ENCODE assay signal across 10 cellular contexts in the genomic region with DNA sequence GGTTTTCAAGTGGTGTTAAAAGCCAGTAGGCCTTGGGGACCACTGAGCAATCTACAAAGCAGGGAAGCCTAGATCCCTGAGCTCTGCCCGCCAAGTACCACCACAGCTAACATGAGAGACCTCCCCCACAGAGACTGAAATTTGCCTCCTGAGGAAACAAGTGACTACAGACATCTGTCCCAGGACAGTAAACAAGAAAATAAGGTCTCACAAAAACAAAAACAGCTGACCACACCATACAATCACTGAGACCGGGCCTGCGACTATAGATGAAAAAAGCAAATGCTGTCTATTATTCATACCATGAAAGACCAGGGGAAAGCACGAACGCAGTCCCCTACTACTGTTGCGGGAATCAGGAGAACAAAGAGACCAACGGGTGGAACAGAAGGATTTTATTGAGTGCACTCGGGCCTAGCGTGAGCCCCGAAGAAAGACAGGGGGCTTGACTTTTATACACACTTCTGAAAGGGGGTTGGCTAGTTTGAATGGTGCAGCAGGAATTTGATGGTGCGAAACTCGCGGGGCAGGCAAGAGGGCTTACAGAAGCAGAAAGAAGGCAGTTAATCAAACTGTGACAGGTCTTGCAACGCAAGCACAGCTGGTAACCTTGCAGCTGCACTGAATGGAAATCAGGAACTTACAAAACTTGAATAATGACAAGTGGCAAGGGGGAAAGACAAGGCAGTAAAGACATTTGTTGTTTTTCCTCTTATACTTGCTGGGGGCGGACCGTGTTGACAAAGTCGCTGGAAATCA. TPM values are rescaled to one million over a fixed set of nuclear protein-coding genes. Genes with fewer than 3 reads are reported as not detected.
DNase-seq lines count a peak whose midpoint lies in the region; ATAC-seq, FAIRE-seq and TF ChIP-seq lines count a peak whose summit lies in the region.
"Not testable (repeated sequence)": the region's sequence is repeated elsewhere in the genome, so short reads cannot be mapped to it uniquely, and the experiment has no call there.
"Had no signal": no experiment of that assay in that cellular context is flagged by ENCODE, and none has a peak within 500 bp of the region (broad histone marks: within the 10 kb centered on the region; RNA-seq: fewer than 3 reads in every experiment).

No MANE protein-coding gene starts in this region.

- ATAC-seq in HG02623 (IDR thresholded peaks at IDR 0.05; ENCODE audit: unreplicated experiment) (peak; percentile 20), pancreas (peak; percentile 31 to 40 (median 32))
- not testable (repeated sequence) for ATAC-seq in T-helper 17 cell

- not testable (repeated sequence) for H3K27me3 ChIP-seq in cardiac muscle cell, pancreas

- H3K4me3 ChIP-seq in cardiac muscle cell, pancreas: not testable (repeated sequence)

- not testable (repeated sequence) for TF ChIP-seq CTCF in cardiac muscle cell (IDR thresholded peaks at IDR 0.05; ENCODE audit: low read depth, low read length); pancreas (IDR thresholded peaks at IDR 0.05)

- not testable (repeated sequence) for H3K9me3 ChIP-seq in T-helper 17 cell (ENCODE audit: control insufficient read depth, low read length, poor library complexity, severe bottlenecking); cardiac muscle cell (ENCODE audit: low read depth); pancreas

- H3K36me3 Mint-ChIP-seq in T-helper 17 cell (ENCODE audit: low read depth); activated naive CD8-positive, alpha-beta T cell: not testable (repeated sequence)

- intact Hi-C loops in pancreas (cut with DNase I), result not testable (repeated sequence)

- 48 to 50% methylated on average over 13 of the region's 17 CpGs for WGBS in pancreas, 2 donors

- peaks cover 12% of the 10 kb centered on the region for H3K4me1 Mint-ChIP-seq in T-helper 17 cell
- H3K4me1 Mint-ChIP-seq in activated naive CD8-positive, alpha-beta T cell (ENCODE audit: low read depth), result peaks cover 27% of the 10 kb centered on the region

- H3K4me1 ChIP-seq in cardiac muscle cell (ENCODE audit: low read depth); pancreas: not testable (repeated sequence)

- H3K27ac Mint-ChIP-seq in T-helper 17 cell, result peak overlapping the region; percentile 99
- peak overlapping the region; percentile 83 for H3K27ac Mint-ChIP-seq in activated naive CD8-positive, alpha-beta T cell

- H3K27ac ChIP-seq in cardiac muscle cell, result peak overlapping the region; percentile 60
- H3K27ac ChIP-seq in pancreas, result not testable (repeated sequence)

- DNase-seq in ELR (ENCODE audit: low read depth) (peak; percentile 87), MV-4-11 (lab: John Stamatoyannopoulos, UW) (peak; percentile 55), cardiac muscle cell (ENCODE audit: low read depth in 1 of 2, low spot score in 1 of 2) (peak; percentile 2 to 8)
- not testable (repeated sequence) for DNase-seq in T-helper 17 cell, pancreas

- not testable (repeated sequence) for H3K27me3 Mint-ChIP-seq in T-helper 17 cell; activated naive CD8-positive, alpha-beta T cell

- peak overlapping the region; percentile 75 for H3K4me3 Mint-ChIP-seq in T-helper 17 cell
- H3K4me3 Mint-ChIP-seq in activated naive CD8-positive, alpha-beta T cell, result peak overlapping the region; percentile 63

- not testable (repeated sequence) for H3K9me3 Mint-ChIP-seq in activated naive CD8-positive, alpha-beta T cell (ENCODE audit: low read depth)

- not testable (repeated sequence) for FAIRE-seq in pancreas (lab: Jason Lieb, UNC)

- H3K36me3 ChIP-seq in cardiac muscle cell, pancreas: not testable (repeated sequence)

RNA-seq across cellular contexts. Expression of a gene that starts 47.0 kb away (rescaled TPM):
- total RNA-seq in T-helper 17 cell (not detected), cardiac muscle cell (not detected in 2 replicates), pancreas (not detected)
- polyA plus RNA-seq in cardiac muscle cell (not detected in 2 replicates), pancreas (under 1 TPM in 1 of 2 donors, not detected in 1; 0.16 TPM)
- total RNA-seq: adrenal gland, osteoblast, vagina had no signal
- polyA plus RNA-seq: adrenal gland had no signal
